10 cellular contexts compared by ENCODE assay signal in the genomic region with DNA sequence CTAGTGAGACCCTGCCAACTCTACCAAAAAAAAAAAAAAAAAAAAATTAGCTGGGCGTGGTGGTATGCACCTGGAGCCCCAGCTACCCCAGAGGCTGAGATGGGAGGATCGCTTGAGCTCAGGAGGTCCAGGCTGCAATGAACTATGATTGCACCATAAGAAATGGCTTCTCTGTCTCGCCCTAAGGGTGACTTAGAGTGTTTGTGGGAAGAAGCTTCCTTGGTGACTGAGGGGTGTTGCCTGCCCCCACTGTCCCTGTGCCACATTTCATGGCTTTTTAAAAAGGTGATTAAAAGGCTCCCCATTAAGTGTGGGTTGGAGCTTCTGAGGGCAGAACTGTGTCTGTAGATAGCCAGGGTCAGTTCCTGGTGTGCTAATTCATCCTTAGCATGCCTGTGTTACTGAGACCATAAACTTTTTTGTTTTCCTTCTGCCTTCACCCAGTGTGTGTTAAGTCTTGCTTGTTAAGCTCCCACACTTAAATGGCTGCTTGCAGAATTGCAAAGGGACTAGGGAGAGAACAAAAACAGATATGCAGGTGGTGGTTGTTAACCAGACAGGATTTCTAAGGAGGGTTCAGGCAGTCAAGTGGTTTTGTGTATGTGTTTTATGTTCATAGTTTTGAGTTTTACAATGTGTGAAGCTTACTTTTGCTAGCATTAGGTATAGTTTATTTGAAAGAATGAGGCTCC. TPM values are rescaled to one million over a fixed set of nuclear protein-coding genes. Genes with fewer than 3 reads are reported as not detected.
DNase-seq lines count a peak whose midpoint lies in the region; ATAC-seq and TF ChIP-seq lines count a peak whose summit lies in the region.
"Had no signal": no experiment of that assay in that cellular context is flagged by ENCODE, and none has a peak within 500 bp of the region (broad histone marks: within the 10 kb centered on the region; RNA-seq: fewer than 3 reads in every experiment).

No MANE protein-coding gene starts in this region.

- H3K4me3 Mint-ChIP-seq in activated naive CD8-positive, alpha-beta T cell treated with anti-CD3 and anti-CD28 coated beads, Interleukin-2, amount 10 ng/mL, durations not matched to agents 7 days and 5 days, result no peak overlapping the region
- no peak overlapping the region for H3K4me3 Mint-ChIP-seq in activated naive CD8-positive, alpha-beta T cell treated with anti-CD3 and anti-CD28 coated beads for 36 hours
- peak overlapping the region; percentile 27 for H3K4me3 Mint-ChIP-seq in glutamatergic neuron (ENCODE audit: unreplicated experiment)

- no peaks in the 10 kb centered on the region for H3K27me3 Mint-ChIP-seq in activated naive CD8-positive, alpha-beta T cell treated with anti-CD3 and anti-CD28 coated beads, Interleukin-2, amount 10 ng/mL, durations not matched to agents 7 days and 5 days
- no peaks in the 10 kb centered on the region for H3K27me3 Mint-ChIP-seq in activated naive CD8-positive, alpha-beta T cell treated with anti-CD3 and anti-CD28 coated beads for 36 hours
- peaks cover 5% of the 10 kb centered on the region for H3K27me3 Mint-ChIP-seq in glutamatergic neuron (ENCODE audit: unreplicated experiment)
- H3K27me3 Mint-ChIP-seq: B cell had no signal

- POLR2A ChIA-PET in activated naive CD8-positive, alpha-beta T cell treated with anti-CD3 and anti-CD28 coated beads, Interleukin-2, amount 10 ng/mL, durations not matched to agents 7 days and 5 days (lab: Charles Lee), result interaction anchor here (1.2 kb wide), 1 partner anchor 12 kb away, joined by 4 read pairs; no protein-coding TSS in a partner anchor

- no peak for TF ChIP-seq CTCF in glutamatergic neuron (IDR thresholded peaks at IDR 0.05; ENCODE audit: partially characterized antibody, unreplicated experiment)

- peaks cover 43% of the 10 kb centered on the region for H3K4me1 Mint-ChIP-seq in activated naive CD8-positive, alpha-beta T cell treated with anti-CD3 and anti-CD28 coated beads, Interleukin-2, amount 10 ng/mL, durations not matched to agents 7 days and 5 days
- peaks cover 56% of the 10 kb centered on the region for H3K4me1 Mint-ChIP-seq in activated naive CD8-positive, alpha-beta T cell treated with anti-CD3 and anti-CD28 coated beads for 36 hours
- H3K4me1 Mint-ChIP-seq in glutamatergic neuron (ENCODE audit: low read depth, unreplicated experiment), result peaks cover 50% of the 10 kb centered on the region

- peaks cover 3% of the 10 kb centered on the region for H3K9me3 Mint-ChIP-seq in activated naive CD8-positive, alpha-beta T cell treated with anti-CD3 and anti-CD28 coated beads, Interleukin-2, amount 10 ng/mL, durations not matched to agents 7 days and 5 days
- H3K9me3 Mint-ChIP-seq in activated naive CD8-positive, alpha-beta T cell treated with anti-CD3 and anti-CD28 coated beads for 36 hours, result peaks cover 3% of the 10 kb centered on the region
- H3K9me3 Mint-ChIP-seq in glutamatergic neuron (ENCODE audit: unreplicated experiment), result peaks cover 2% of the 10 kb centered on the region

- H3K27ac Mint-ChIP-seq in activated naive CD8-positive, alpha-beta T cell treated with anti-CD3 and anti-CD28 coated beads, Interleukin-2, amount 10 ng/mL, durations not matched to agents 7 days and 5 days, result peak overlapping the region; percentile 9
- H3K27ac Mint-ChIP-seq in activated naive CD8-positive, alpha-beta T cell treated with anti-CD3 and anti-CD28 coated beads for 36 hours, result no peak overlapping the region
- no peak overlapping the region for H3K27ac Mint-ChIP-seq in glutamatergic neuron (ENCODE audit: unreplicated experiment)

- H3K36me3 Mint-ChIP-seq in activated naive CD8-positive, alpha-beta T cell treated with anti-CD3 and anti-CD28 coated beads, Interleukin-2, amount 10 ng/mL, durations not matched to agents 7 days and 5 days, result peaks cover 12% of the 10 kb centered on the region
- H3K36me3 Mint-ChIP-seq in activated naive CD8-positive, alpha-beta T cell treated with anti-CD3 and anti-CD28 coated beads for 36 hours, result peaks cover 11% of the 10 kb centered on the region
- H3K36me3 Mint-ChIP-seq in glutamatergic neuron (ENCODE audit: unreplicated experiment), result no peaks in the 10 kb centered on the region

- no peak for ATAC-seq in activated naive CD8-positive, alpha-beta T cell treated with anti-CD3 and anti-CD28 coated beads, Interleukin-2, amount 10 ng/mL, durations not matched to agents 7 days and 5 days (ENCODE audit: low read depth)

- no peak for DNase-seq in activated naive CD8-positive, alpha-beta T cell treated with anti-CD3 and anti-CD28 coated beads, Interleukin-2, amount 10 ng/mL, durations not matched to agents 7 days and 5 days
- DNase-seq in activated naive CD8-positive, alpha-beta T cell treated with anti-CD3 and anti-CD28 coated beads for 36 hours, result no peak
- peak; percentile 31 for DNase-seq in NCI-H2107 treated with DMSO at 0.1 percent for 48 hours (lab: John Stamatoyannopoulos, UW; ENCODE audit: unreplicated experiment)
- no peak for DNase-seq in glutamatergic neuron
- DNase-seq in NCI-H1436 (lab: John Stamatoyannopoulos, UW), result no peak
- no peak for DNase-seq in hepatic stellate cell (ENCODE audit: low spot score)
- no peak for DNase-seq in stimulated activated CD4-positive, alpha-beta T cell treated with anti-CD3 and anti-CD28 coated beads, Interleukin-4, amount 100 ng/mL, for 4 hours
- DNase-seq in HK-2 (ENCODE audit: unreplicated experiment), result no peak
- DNase-seq: hypothalamus had no signal

RNA-seq across cellular contexts. Expression of gene CERS6, which starts 14.3 kb away (rescaled TPM):
- 10 to 100 TPM; 11.9 to 12.2 TPM for total RNA-seq in activated naive CD8-positive, alpha-beta T cell treated with anti-CD3 and anti-CD28 coated beads, Interleukin-2, amount 10 ng/mL, durations not matched to agents 7 days and 5 days
- total RNA-seq in activated naive CD8-positive, alpha-beta T cell treated with anti-CD3 and anti-CD28 coated beads for 36 hours, result 10 to 100 TPM; 20.6 to 21.3 TPM
- total RNA-seq in glutamatergic neuron (ENCODE audit: unreplicated experiment), result 143 TPM
